17 cellular contexts compared by ENCODE assay signal in the genomic region with DNA sequence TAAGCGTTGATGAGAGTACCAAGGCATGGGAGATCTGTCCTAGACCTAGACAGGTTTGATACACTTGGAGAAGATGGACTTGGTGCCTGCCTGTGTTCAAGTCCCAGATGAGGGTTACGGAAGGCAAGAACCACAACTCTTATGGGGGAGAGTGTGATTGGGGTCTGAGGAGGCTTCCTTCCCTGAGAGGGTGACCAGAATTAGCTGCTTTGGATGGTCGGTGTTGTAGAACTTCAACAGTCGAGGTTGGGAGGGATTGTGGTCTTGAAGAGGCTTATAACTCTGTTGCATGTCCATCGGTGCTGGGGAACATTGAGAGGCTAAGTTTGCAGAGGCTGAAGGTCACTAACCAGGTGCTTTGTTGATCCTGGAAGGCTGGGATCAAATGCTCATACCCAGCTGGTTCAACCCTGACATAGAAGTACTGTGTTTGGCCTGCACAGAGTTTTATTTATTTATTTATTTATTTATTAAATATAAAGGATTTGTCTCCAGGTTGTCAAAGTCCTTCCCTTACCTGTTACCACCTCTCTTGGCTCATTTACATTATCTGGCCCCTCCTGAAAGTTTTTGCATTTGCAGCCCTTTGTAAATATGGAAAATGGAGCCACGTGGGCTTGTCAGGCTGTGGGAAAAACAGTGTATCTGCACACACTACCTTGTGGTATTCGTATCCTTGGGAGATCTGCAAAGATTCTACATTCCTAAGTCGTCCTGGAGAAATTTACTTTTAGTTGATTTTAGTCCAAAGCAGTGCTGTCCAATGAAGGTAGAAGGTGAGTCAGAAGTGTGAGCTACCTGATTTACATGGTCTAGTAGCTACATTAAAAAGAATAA.
"Had no signal": no experiment of that assay in that cellular context is flagged by ENCODE, and none has a peak within 500 bp of the region (broad histone marks: within the 10 kb centered on the region; RNA-seq: fewer than 3 reads in every experiment).

No MANE protein-coding gene starts in this region.

- H3K9me3 Mint-ChIP-seq: activated B cell treated with CpG ODN at 0.5 μM for 24 hours; activated CD4-positive, alpha-beta T cell treated with anti-CD3 and anti-CD28 coated beads, Interleukin-2, amount 10 ng/mL, durations not matched to agents 24 days and 14 days; brain; neural progenitor cell had no signal

- DNase-seq: activated B cell treated with CpG ODN at 0.5 μM for 24 hours; activated CD4-positive, alpha-beta T cell treated with anti-CD3 and anti-CD28 coated beads, Interleukin-2, amount 10 ng/mL, durations not matched to agents 24 days and 14 days; activated effector memory CD4-positive, alpha-beta T cell treated with anti-CD3 and anti-CD28 coated beads, Interleukin-2, amount 50 U/mL, for 16 hours; activated T-cell treated with anti-CD3 and anti-CD28 coated beads, Interleukin-2, amount 50 U/mL, for 1 hour; amniotic stem cell; central memory CD4-positive, alpha-beta T cell; colonic mucosa; left cardiac atrium; lower lobe of right lung; ovary; stimulated activated CD4-positive, alpha-beta T cell treated with anti-CD3 and anti-CD28 coated beads, Interleukin-1b, Interleukin-23, amount 100 ng/mL, for 48 hours; stimulated activated naive CD4-positive, alpha-beta T cell; tibial artery; uterus had no signal

- H3K27ac Mint-ChIP-seq: activated B cell treated with CpG ODN at 0.5 μM for 24 hours; activated CD4-positive, alpha-beta T cell treated with anti-CD3 and anti-CD28 coated beads, Interleukin-2, amount 10 ng/mL, durations not matched to agents 24 days and 14 days; neural progenitor cell had no signal

- H3K4me1 Mint-ChIP-seq: activated B cell treated with CpG ODN at 0.5 μM for 24 hours had no signal

- ATAC-seq: esophagus mucosa, left cardiac atrium, lower lobe of right lung had no signal

- H3K27me3 Mint-ChIP-seq: activated B cell treated with CpG ODN at 0.5 μM for 24 hours; activated CD4-positive, alpha-beta T cell treated with anti-CD3 and anti-CD28 coated beads, Interleukin-2, amount 10 ng/mL, durations not matched to agents 24 days and 14 days had no signal

- H3K4me3 Mint-ChIP-seq: activated B cell treated with CpG ODN at 0.5 μM for 24 hours; activated CD4-positive, alpha-beta T cell treated with anti-CD3 and anti-CD28 coated beads, Interleukin-2, amount 10 ng/mL, durations not matched to agents 24 days and 14 days; brain; neural progenitor cell had no signal
